Comparison of ENCODE assay signal across 14 cellular contexts in genomic region chr9:107760469-107761242, GRCh38.
DNase-seq lines count a peak whose midpoint lies in the region; ATAC-seq and TF ChIP-seq lines count a peak whose summit lies in the region.
"Had no signal": no experiment of that assay in that cellular context is flagged by ENCODE, and none has a peak within 500 bp of the region (broad histone marks: within the 10 kb centered on the region; RNA-seq: fewer than 3 reads in every experiment).

No MANE protein-coding gene starts in this region.

- H3K4me1 Mint-ChIP-seq in CD14-positive monocyte = peaks cover 50% of the 10 kb centered on the region
- no peaks in the 10 kb centered on the region for H3K4me1 Mint-ChIP-seq in immature natural killer cell

- no peak overlapping the region for H3K9ac ChIP-seq in parathyroid adenoma

- H3K4me3 ChIP-seq in heart left ventricle = no peak overlapping the region
- no peak overlapping the region for H3K4me3 ChIP-seq in parathyroid adenoma (ENCODE audit: low read depth, low read length)
- H3K4me3 ChIP-seq: tibial nerve had no signal

- no peak overlapping the region for H3K4me2 ChIP-seq in parathyroid adenoma (ENCODE audit: low read length)

- WGBS in heart left ventricle, 4 donors = 44 to 47% (median 45%) methylated on average over 12 of the region's 12 CpGs

- H3K9me3 ChIP-seq in heart left ventricle = peaks cover 0 to 7% (median 0%) of the 10 kb centered on the region in 12 donors
- H3K9me3 ChIP-seq in parathyroid adenoma (ENCODE audit: control insufficient read depth, low read length) = no peaks in the 10 kb centered on the region

- H3K27ac Mint-ChIP-seq in CD14-positive monocyte (peak overlapping the region; percentile 91 to 99 (median 98)), immature natural killer cell (no peak overlapping the region)

- no peak for TF ChIP-seq POLR2A in heart left ventricle (IDR thresholded peaks at IDR 0.05)

- H3K4me3 Mint-ChIP-seq in CD14-positive monocyte (peak overlapping the region; percentile 67 to 85), immature natural killer cell (no peak overlapping the region)

- no peak for TF ChIP-seq CTCF in CD14-positive monocyte (IDR thresholded peaks at IDR 0.05)
- no peak for TF ChIP-seq CTCF in heart left ventricle (IDR thresholded peaks at IDR 0.05)
- TF ChIP-seq CTCF in parathyroid adenoma (IDR thresholded peaks at IDR 0.05) = no peak

- no peaks in the 10 kb centered on the region for H3K79me2 ChIP-seq in parathyroid adenoma

- H2AFZ ChIP-seq in parathyroid adenoma = no peak overlapping the region

- H3K4me1 ChIP-seq in heart left ventricle (peaks cover 0 to 46% (median 6%) of the 10 kb centered on the region in 12 donors), parathyroid adenoma (no peaks in the 10 kb centered on the region)
- H3K4me1 ChIP-seq: tibial nerve had no signal

- no peaks in the 10 kb centered on the region for H3K36me3 ChIP-seq in heart left ventricle
- no peaks in the 10 kb centered on the region for H3K36me3 ChIP-seq in parathyroid adenoma (ENCODE audit: control insufficient read depth, insufficient read depth, low read length)
- H3K36me3 ChIP-seq: tibial nerve had no signal

- ATAC-seq in heart left ventricle (peak; percentile 88 to 93 (median 90)), GM19452 (IDR thresholded peaks at IDR 0.05; ENCODE audit: unreplicated experiment) (no peak)

- intact Hi-C loops in CD14-positive monocyte (cut with micrococcal nuclease) (loop anchor here in 1 of 2 donors (5.0 to 10.0 kb wide), 2 partner anchors 83 to 84 kb away; no protein-coding TSS in a partner anchor), heart left ventricle (cut with DNase I) (loop anchor here in 5 of 10 donors (10.0 kb wide), 4 partner anchors 116 to 384 kb away; partner anchors contain the start of gene KLF4 (in 3 of the 5))

- H3K27me3 ChIP-seq in heart left ventricle = no peaks in the 10 kb centered on the region
- H3K27me3 ChIP-seq in parathyroid adenoma (ENCODE audit: control insufficient read depth, insufficient read depth, low read length) = no peaks in the 10 kb centered on the region
- H3K27me3 ChIP-seq: tibial nerve had no signal

- H3K27ac ChIP-seq in heart left ventricle (peak overlapping the region in 10 of 12 donors; percentile 7 to 85 (median 42)), parathyroid adenoma (peak overlapping the region; percentile 29)

- H3K27me3 Mint-ChIP-seq in CD14-positive monocyte (ENCODE audit: low read depth in 3 of 3) (peaks cover 0 to 3% (median 0%) of the 10 kb centered on the region in 3 donors), immature natural killer cell (ENCODE audit: low read depth in 3 of 3) (peaks cover 0 to 7% (median 4%) of the 10 kb centered on the region in 3 donors)

- H3K9me3 Mint-ChIP-seq in CD14-positive monocyte (peaks cover 0 to 3% (median 2%) of the 10 kb centered on the region in 7 donors), immature natural killer cell (peaks cover 0 to 6% (median 2%) of the 10 kb centered on the region in 6 donors)

- H3K36me3 Mint-ChIP-seq in CD14-positive monocyte (peaks cover 3% of the 10 kb centered on the region in 2 donors), immature natural killer cell (no peaks in the 10 kb centered on the region)

- DNase-seq in CD14-positive monocyte (ENCODE audit: low spot score) (peak; percentile 79), SKM-1 (lab: John Stamatoyannopoulos, UW; ENCODE audit: unreplicated experiment) (peak; percentile 76), heart left ventricle (peak; percentile 53 to 77 (median 66)), immature natural killer cell (no peak), T-helper 9 cell (no peak), foreskin melanocyte (no peak)
- DNase-seq: activated T-cell treated with anti-CD3 and anti-CD28 coated beads, Interleukin-2, amount 50 U/mL, for 48 hours; GOT3; NCI-H1417; NCI-H524 treated with DMSO at 0.1 percent for 48 hours; SHP77 had no signal

Comparison
In these comparisons a context has a peak if more than half of its experiments do, and no peak if none do; other contexts are left out.
1. DNase-seq: peak in CD14-positive monocyte (single experiment), SKM-1 (single experiment) and heart left ventricle (5 of 5); none in immature natural killer cell (0 of 3), T-helper 9 cell (single experiment) and foreskin melanocyte (single experiment).
2. H3K27ac Mint-ChIP-seq: peak in CD14-positive monocyte (7 of 7); none in immature natural killer cell (0 of 6).
3. H3K4me3 Mint-ChIP-seq: peak in CD14-positive monocyte (2 of 2); none in immature natural killer cell (0 of 5).